10 cellular contexts compared by ENCODE assay signal in the genomic region with DNA sequence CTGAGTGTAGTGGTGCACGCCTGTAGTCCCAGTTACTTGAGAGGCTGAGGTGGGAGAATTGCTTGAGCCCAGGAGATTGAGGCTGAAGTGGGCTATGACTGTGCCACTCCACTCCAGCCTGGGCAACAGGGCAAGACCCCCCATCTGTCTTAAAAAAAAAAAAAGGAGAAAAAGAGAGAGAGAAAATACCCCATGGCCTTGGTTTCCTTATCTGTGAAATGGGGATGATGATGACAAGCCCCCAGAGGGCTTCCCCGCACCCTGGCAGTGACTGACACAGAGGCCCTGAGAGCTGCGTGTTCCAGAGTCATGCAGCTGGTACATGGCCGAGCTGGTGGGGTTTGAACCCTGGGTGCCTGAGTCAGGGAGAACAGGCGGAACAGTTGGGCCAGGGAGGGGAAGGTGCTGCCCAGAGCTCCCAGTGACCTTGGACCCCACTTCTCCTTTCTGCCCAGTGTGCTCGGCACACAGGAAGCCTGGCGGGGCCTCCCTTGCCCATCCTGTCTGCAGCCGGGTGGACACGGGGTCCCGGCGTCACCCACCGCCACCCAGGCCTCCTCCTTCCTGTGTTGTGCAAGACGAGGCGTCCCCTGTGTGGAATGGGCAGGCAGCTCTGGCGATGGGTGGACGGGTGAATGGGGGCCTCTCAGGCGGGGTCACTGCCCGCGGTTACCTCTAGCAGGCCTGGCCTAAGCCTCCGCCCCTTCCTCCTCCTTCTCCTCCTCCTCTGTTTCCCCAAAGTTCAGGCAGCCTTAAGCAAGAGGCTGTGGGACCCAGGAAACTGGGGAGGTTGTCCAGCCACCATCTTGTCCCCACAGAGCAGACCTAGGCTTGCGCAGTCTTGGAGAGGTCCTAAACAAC.
A peak's percentile ranks its signal among the peaks of the same experiment; 100 is the strongest.
DNase-seq lines count a peak whose midpoint lies in the region; ATAC-seq and TF ChIP-seq lines count a peak whose summit lies in the region.
"Had no signal": no experiment of that assay in that cellular context is flagged by ENCODE, and none has a peak within 500 bp of the region (broad histone marks: within the 10 kb centered on the region; RNA-seq: fewer than 3 reads in every experiment).

No MANE protein-coding gene starts in this region.

- TF ChIP-seq CTCF in endothelial cell (IDR thresholded peaks at IDR 0.05; ENCODE audit: unreplicated experiment) (no peak), GM13976 (IDR thresholded peaks at IDR 0.05; ENCODE audit: borderline replicate concordance, control extremely low read depth, extremely low read depth, insufficient read depth, missing control alignments) (no peak)

- no peaks in the 10 kb centered on the region for H3K4me1 Mint-ChIP-seq in activated T-helper 17 cell treated with anti-CD3 and anti-CD28 coated beads, Interleukin-2, amount 50 U/mL, for 72 hours
- H3K4me1 Mint-ChIP-seq in endothelial cell (ENCODE audit: unreplicated experiment), result peaks cover 6% of the 10 kb centered on the region

- peaks cover 22% of the 10 kb centered on the region for H3K27me3 Mint-ChIP-seq in activated T-helper 17 cell treated with anti-CD3 and anti-CD28 coated beads, Interleukin-2, amount 50 U/mL, for 72 hours
- H3K27me3 Mint-ChIP-seq in endothelial cell (ENCODE audit: unreplicated experiment), result peaks cover 19% of the 10 kb centered on the region

- DNase-seq in C1 segment of cervical spinal cord (lab: John Stamatoyannopoulos, UW), result peak in 10 of 14 donors; percentile 14 to 83 (median 69)
- DNase-seq in hypothalamus (lab: John Stamatoyannopoulos, UW), result peak in 38 of 51 donors; percentile 13 to 78 (median 50)
- peak; percentile 76 for DNase-seq in pons (ENCODE audit: low spot score)
- no peak for DNase-seq in activated gamma-delta T cell treated with Interleukin-2 at 50 U/mL for 16 hours
- no peak for DNase-seq in endothelial cell (ENCODE audit: low spot score)
- no peak for DNase-seq in GM13976 (ENCODE audit: low spot score)
- DNase-seq: NCI-H510A had no signal

- ATAC-seq in activated T-helper 17 cell treated with anti-CD3 and anti-CD28 coated beads, Interleukin-2, amount 50 U/mL, for 72 hours (replicated peaks), result no peak
- ATAC-seq in GM19324 (IDR thresholded peaks at IDR 0.05; ENCODE audit: low FRiP score, unreplicated experiment), result no peak

- no peaks in the 10 kb centered on the region for H3K36me3 Mint-ChIP-seq in activated T-helper 17 cell treated with anti-CD3 and anti-CD28 coated beads, Interleukin-2, amount 50 U/mL, for 72 hours (ENCODE audit: low read depth)
- no peaks in the 10 kb centered on the region for H3K36me3 Mint-ChIP-seq in endothelial cell (ENCODE audit: low read depth, unreplicated experiment)

- H3K27ac Mint-ChIP-seq in activated T-helper 17 cell treated with anti-CD3 and anti-CD28 coated beads, Interleukin-2, amount 50 U/mL, for 72 hours, result peak overlapping the region; percentile 29
- H3K27ac Mint-ChIP-seq in endothelial cell (ENCODE audit: unreplicated experiment), result no peak overlapping the region
- H3K27ac Mint-ChIP-seq: GM23338 had no signal

- H3K4me3 Mint-ChIP-seq in activated T-helper 17 cell treated with anti-CD3 and anti-CD28 coated beads, Interleukin-2, amount 50 U/mL, for 72 hours, result no peak overlapping the region
- no peak overlapping the region for H3K4me3 Mint-ChIP-seq in endothelial cell (ENCODE audit: unreplicated experiment)
- H3K4me3 Mint-ChIP-seq: GM23338 had no signal

- in situ Hi-C loops in GM13976 (cut with MboI; ENCODE audit: low sequenced_read_pairs, unreplicated experiment), result no loop called here

- no peaks in the 10 kb centered on the region for H3K9me3 Mint-ChIP-seq in activated T-helper 17 cell treated with anti-CD3 and anti-CD28 coated beads, Interleukin-2, amount 50 U/mL, for 72 hours
- H3K9me3 Mint-ChIP-seq in endothelial cell (ENCODE audit: unreplicated experiment), result no peaks in the 10 kb centered on the region
- H3K9me3 Mint-ChIP-seq: GM23338 had no signal

Comparison
In these comparisons a context has a peak if more than half of its experiments do, and no peak if none do; other contexts are left out.
1. DNase-seq: peak in C1 segment of cervical spinal cord (10 of 14), hypothalamus (38 of 51) and pons (single experiment); none in activated gamma-delta T cell treated with Interleukin-2 at 50 U/mL for 16 hours (single experiment), endothelial cell (single experiment) and GM13976 (single experiment).